In genomic region chr19:24033308-24033961, GRCh38 we compare ENCODE assay signal across 8 cellular contexts. TPM values are rescaled to one million over a fixed set of nuclear protein-coding genes. Genes with fewer than 3 reads are reported as not detected.
DNase-seq lines count a peak whose midpoint lies in the region; ATAC-seq and TF ChIP-seq lines count a peak whose summit lies in the region.

No MANE protein-coding gene starts in this region.

- peaks cover 34 to 41% (median 35%) of the 10 kb centered on the region in 3 donors for H3K4me1 Mint-ChIP-seq in naive B cell
- H3K4me1 Mint-ChIP-seq in stimulated activated effector memory CD8-positive, alpha-beta T cell treated with anti-CD3 and anti-CD28 coated beads, Interleukin-12 subunit alpha, Interleukin-12 subunit beta, amount 100 ng/mL, for 72 hours, result peaks cover 44% of the 10 kb centered on the region

- no peaks in the 10 kb centered on the region for H3K27me3 Mint-ChIP-seq in naive B cell

- peak overlapping the region; percentile 98 to 100 (median 100) for H3K4me3 Mint-ChIP-seq in naive B cell
- H3K4me3 Mint-ChIP-seq in stimulated activated effector memory CD8-positive, alpha-beta T cell treated with anti-CD3 and anti-CD28 coated beads, Interleukin-12 subunit alpha, Interleukin-12 subunit beta, amount 100 ng/mL, for 72 hours, result peak overlapping the region; percentile 96

- H3K9me3 ChIP-seq in HUES6 (ENCODE audit: control insufficient read depth, insufficient read depth, low read depth, low read length), result no peaks in the 10 kb centered on the region

- H3K27ac Mint-ChIP-seq in naive B cell, result peak overlapping the region; percentile 95 to 99 (median 98)
- H3K27ac Mint-ChIP-seq in stimulated activated effector memory CD8-positive, alpha-beta T cell treated with anti-CD3 and anti-CD28 coated beads, Interleukin-12 subunit alpha, Interleukin-12 subunit beta, amount 100 ng/mL, for 72 hours, result peak overlapping the region; percentile 98

- peak overlapping the region; percentile 89 for H3K4me3 ChIP-seq in HUES6 (ENCODE audit: low read depth, low read length)

- H3K36me3 Mint-ChIP-seq in naive B cell, result no peaks in the 10 kb centered on the region
- peaks cover 26% of the 10 kb centered on the region for H3K36me3 Mint-ChIP-seq in stimulated activated effector memory CD8-positive, alpha-beta T cell treated with anti-CD3 and anti-CD28 coated beads, Interleukin-12 subunit alpha, Interleukin-12 subunit beta, amount 100 ng/mL, for 72 hours

- peak overlapping the region; percentile 93 for H3K27ac ChIP-seq in HUES6 (ENCODE audit: low read depth, low read length)

- ATAC-seq in GM21447 (IDR thresholded peaks at IDR 0.05; ENCODE audit: unreplicated experiment), result peak; percentile 95
- peak; percentile 96 to 97 for ATAC-seq in naive B cell (ENCODE audit: low read depth in 2 of 2)
- peak; percentile 98 for ATAC-seq in stimulated activated effector memory CD8-positive, alpha-beta T cell treated with anti-CD3 and anti-CD28 coated beads, Interleukin-12 subunit alpha, Interleukin-12 subunit beta, amount 100 ng/mL, for 72 hours

- peak overlapping the region; percentile 97 for H3K9ac ChIP-seq in HUES6 (ENCODE audit: low read length)

- peaks cover 5% of the 10 kb centered on the region; the same call in 1 of the 2 replicates for H3K4me1 ChIP-seq in HUES6 (ENCODE audit: control insufficient read depth, insufficient read depth, low read length)

- peak; percentile 96 for DNase-seq in DMS 273 (lab: John Stamatoyannopoulos, UW; ENCODE audit: unreplicated experiment)
- peak; percentile 68 for DNase-seq in activated T-helper 1 cell treated with Interleukin-2 at 50 U/mL for 16 hours (ENCODE audit: low read depth)
- DNase-seq in fibroblast of gingiva (ENCODE audit: low read depth), result peak; percentile 91
- DNase-seq in naive B cell, result peak; percentile 72
- peak; percentile 47 to 83 for DNase-seq in stimulated activated effector memory CD8-positive, alpha-beta T cell treated with anti-CD3 and anti-CD28 coated beads, Interleukin-12 subunit alpha, Interleukin-12 subunit beta, amount 100 ng/mL, for 72 hours (ENCODE audit: low spot score in 2 of 2)

- H3K36me3 ChIP-seq in HUES6 (ENCODE audit: control insufficient read depth, insufficient read depth, low read length), result peaks cover 26% of the 10 kb centered on the region

- no peaks in the 10 kb centered on the region for H3K27me3 ChIP-seq in HUES6 (ENCODE audit: control insufficient read depth, insufficient read depth, low read length)

- no peaks in the 10 kb centered on the region for H3K9me3 Mint-ChIP-seq in naive B cell
- no peaks in the 10 kb centered on the region for H3K9me3 Mint-ChIP-seq in stimulated activated effector memory CD8-positive, alpha-beta T cell treated with anti-CD3 and anti-CD28 coated beads, Interleukin-12 subunit alpha, Interleukin-12 subunit beta, amount 100 ng/mL, for 72 hours

TF ChIP-seq in PFSK-1, 5 proteins besides CTCF, POLR2A, EP300 and RAD21:
- TF ChIP-seq REST (IDR thresholded peaks at IDR 0.05; ENCODE audit: insufficient read depth in 1 of 2, low read depth in 2 of 2, low read length in 2 of 2) (no peak), TAF1 (IDR thresholded peaks at IDR 0.05; ENCODE audit: borderline replicate concordance, insufficient read depth, low read length) (peak; percentile 79; the same call in 1 of the 2 replicates), FOXP2 (optimal IDR thresholded peaks at IDR 0.05; ENCODE audit: borderline replicate concordance, extremely low read depth, extremely low read length, insufficient read depth) (no peak), SIN3A (IDR thresholded peaks at IDR 0.05; ENCODE audit: borderline replicate concordance, insufficient read depth, low read length) (no peak), POLR2AphosphoS5 (IDR thresholded peaks at IDR 0.05; ENCODE audit: low read depth, low read length) (peak; percentile 81; the same call in 1 of the 2 replicates)

RNA-seq across cellular contexts. Expression of gene ZNF254, which starts 53.6 kb away (rescaled TPM):
- 0.93 TPM for polyA plus RNA-seq in PFSK-1 (2012; ENCODE audit: insufficient read length, low read depth)
- polyA plus RNA-seq in naive B cell (ENCODE audit: low read depth in 6 of 6), result 10 to 100 TPM in 5 of 6 donors, 1 to 10 TPM in 1; 6.6 to 13.1 (median 11.2) TPM

Comparison
In these comparisons a context has a peak if more than half of its experiments do, and no peak if none do; other contexts are left out.
1. Peak in every context shown above with its lines: DNase-seq, ATAC-seq, H3K4me3 ChIP-seq and H3K27ac ChIP-seq.